Comparison of ENCODE assay signal across 21 cellular contexts in the genomic region with DNA sequence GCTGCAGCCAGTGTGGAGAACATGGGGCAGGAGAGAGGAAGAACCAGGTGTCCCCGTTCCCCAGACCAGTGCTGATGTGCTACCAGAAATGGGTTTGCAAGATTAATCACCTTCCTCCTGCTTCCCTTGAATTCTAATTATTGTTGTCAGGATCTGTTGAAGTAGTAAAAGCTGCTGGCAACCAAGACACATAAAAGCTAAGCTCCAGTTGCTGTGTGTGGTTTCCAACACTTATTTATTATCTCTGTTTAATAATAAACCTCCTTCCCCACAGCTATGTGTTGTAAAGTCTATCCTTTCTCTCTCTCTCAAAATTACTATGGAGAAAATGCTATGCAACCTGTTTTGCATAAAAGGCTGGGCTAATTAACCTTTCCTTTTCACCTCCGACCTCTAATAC. TPM values are rescaled to one million over a fixed set of nuclear protein-coding genes. Genes with fewer than 3 reads are reported as not detected.
"Had no signal": no experiment of that assay in that cellular context is flagged by ENCODE, and none has a peak within 500 bp of the region (broad histone marks: within the 10 kb centered on the region; RNA-seq: fewer than 3 reads in every experiment).

No MANE protein-coding gene starts in this region.

- H3K4me3 ChIP-seq: breast epithelium, pancreas, thoracic aorta, upper lobe of left lung had no signal

- H3K36me3 ChIP-seq: breast epithelium, neutrophil, pancreas, thoracic aorta, upper lobe of left lung had no signal

- H3K27me3 Mint-ChIP-seq: activated CD4-positive, alpha-beta T cell treated with anti-CD3 and anti-CD28 coated beads, Interleukin-2, amount 10 ng/mL, durations not matched to agents 7 days and 5 days; stimulated activated naive B cell treated with anti-CD40 and anti-IgM and Interleukin-4, amounts not matched to agents 10 μg/mL and 1 μg/mL and 100 μg/mL, for 72 hours had no signal

- DNase-seq: activated CD4-positive, alpha-beta T cell treated with anti-CD3 and anti-CD28 coated beads, Interleukin-2, amount 10 ng/mL, durations not matched to agents 7 days and 5 days; activated CD8-positive, alpha-beta memory T cell treated with anti-CD3 and anti-CD28 coated beads, Interleukin-2, amount 50 U/mL, for 48 hours; activated effector memory CD4-positive, alpha-beta T cell treated with anti-CD3 and anti-CD28 coated beads, Interleukin-2, amount 50 U/mL, for 16 hours; activated naive CD4-positive, alpha-beta T cell treated with anti-CD3 and anti-CD28 coated beads, Interleukin-2, amount 50 U/mL, for 16 hours; activated T-cell treated with anti-CD3 and anti-CD28 coated beads, Interleukin-2, amount 50 U/mL, for 48 hours; effector CD8-positive, alpha-beta T cell; foreskin fibroblast; left cardiac atrium; mesenchymal stem cell; pancreas; stimulated activated CD4-positive, alpha-beta T cell treated with anti-CD3 and anti-CD28 coated beads, Interleukin-4, amount 100 ng/mL, for 24 hours; stimulated activated naive B cell treated with anti-CD40 and anti-IgM and Interleukin-4, amounts not matched to agents 10 μg/mL and 1 μg/mL and 100 μg/mL, for 72 hours; T-helper 1 cell; T1000; upper lobe of left lung had no signal

- H3K27ac Mint-ChIP-seq: activated CD4-positive, alpha-beta T cell treated with anti-CD3 and anti-CD28 coated beads, Interleukin-2, amount 10 ng/mL, durations not matched to agents 7 days and 5 days; natural killer cell treated with Interleukin-12 subunit alpha and Interleukin-12 subunit beta and Interleukin-15 and Interleukin-18, amount 100 ng/mL, for 72 hours; stimulated activated naive B cell treated with anti-CD40 and anti-IgM and Interleukin-4, amounts not matched to agents 10 μg/mL and 1 μg/mL and 100 μg/mL, for 72 hours had no signal

- H3K4me1 ChIP-seq: breast epithelium, pancreas had no signal

- H3K36me3 Mint-ChIP-seq: natural killer cell treated with Interleukin-12 subunit alpha and Interleukin-12 subunit beta and Interleukin-15 and Interleukin-18, amount 100 ng/mL, for 72 hours had no signal

- H3K9me3 ChIP-seq: breast epithelium, neutrophil, pancreas, thoracic aorta, upper lobe of left lung had no signal

- ATAC-seq: left cardiac atrium; natural killer cell treated with Interleukin-12 subunit alpha and Interleukin-12 subunit beta and Interleukin-15 and Interleukin-18, amount 100 ng/mL, for 72 hours; pancreas; sciatic nerve; stimulated activated naive B cell treated with anti-CD40 and anti-IgM and Interleukin-4, amounts not matched to agents 10 μg/mL and 1 μg/mL and 100 μg/mL, for 72 hours had no signal

- H3K27me3 ChIP-seq: breast epithelium, pancreas, upper lobe of left lung had no signal

- H3K4me3 Mint-ChIP-seq: activated CD4-positive, alpha-beta T cell treated with anti-CD3 and anti-CD28 coated beads, Interleukin-2, amount 10 ng/mL, durations not matched to agents 7 days and 5 days; natural killer cell treated with Interleukin-12 subunit alpha and Interleukin-12 subunit beta and Interleukin-15 and Interleukin-18, amount 100 ng/mL, for 72 hours; stimulated activated naive B cell treated with anti-CD40 and anti-IgM and Interleukin-4, amounts not matched to agents 10 μg/mL and 1 μg/mL and 100 μg/mL, for 72 hours had no signal

- H3K27ac ChIP-seq: breast epithelium, neutrophil, pancreas, thoracic aorta, upper lobe of left lung had no signal

RNA-seq across cellular contexts. Expression of gene RETREG1, which starts 2.3 kb away (rescaled TPM):
- total RNA-seq: glomerular endothelial cell had no signal
